ENCODE assay signal across 8 cellular contexts in genomic region chr6:36874443-36875249, GRCh38. TPM values are rescaled to one million over a fixed set of nuclear protein-coding genes. Genes with fewer than 3 reads are reported as not detected.
DNase-seq lines count a peak whose midpoint lies in the region; ATAC-seq lines count a peak whose summit lies in the region.

TSS of gene PPIL1 (minus strand) at chr6:36874803. CDS start at chr6:36874772, 31 bp downstream.

- intact Hi-C loops in activated T-helper 1 cell treated with anti-CD3 and anti-CD28 coated beads, Interleukin-12 subunit alpha, Interleukin-12 subunit beta, Interleukin-2, Interleukin-4 antibody, amounts not matched to agents 30 ng/mL and 10 ng/mL and 1 ng/mL, durations not matched to agents 14 hours and 24 hours and 36 hours (cut with micrococcal nuclease) = loop anchor here (1.0 to 5.0 kb wide), 6 partner anchors 11 to 192 kb away; partner anchors contain the start of genes C6orf89, MTCH1 and RAB44

- H3K4me3 Mint-ChIP-seq in activated T-helper 1 cell treated with anti-CD3 and anti-CD28 coated beads, Interleukin-12 subunit alpha, Interleukin-12 subunit beta, Interleukin-2, Interleukin-4 antibody, amounts not matched to agents 30 ng/mL and 10 ng/mL and 1 ng/mL, durations not matched to agents 14 hours and 24 hours and 36 hours = peak within 1 kb of the TSS; percentile 93
- H3K4me3 Mint-ChIP-seq in naive B cell = peak within 1 kb of the TSS; percentile 92 to 99 (median 97)
- H3K4me3 Mint-ChIP-seq in stimulated activated memory B cell treated with anti-CD40 and anti-IgM and Interleukin-4, amounts not matched to agents 10 μg/mL and 1 μg/mL and 100 μg/mL, for 72 hours = peak within 1 kb of the TSS; percentile 99

- ATAC-seq in GM21723 (IDR thresholded peaks at IDR 0.05; ENCODE audit: unreplicated experiment) (peak; percentile 81), naive B cell (ENCODE audit: low read depth in 2 of 2) (peak; percentile 88 to 89)
- peak; percentile 96 for ATAC-seq in stimulated activated memory B cell treated with anti-CD40 and anti-IgM and Interleukin-4, amounts not matched to agents 10 μg/mL and 1 μg/mL and 100 μg/mL, for 72 hours

- H3K9me3 ChIP-seq in KOPT-K1 (ENCODE audit: insufficient read depth, low read length, poor library complexity, severe bottlenecking) = no peaks in the 10 kb centered on the region

- H3K36me3 Mint-ChIP-seq in activated T-helper 1 cell treated with anti-CD3 and anti-CD28 coated beads, Interleukin-12 subunit alpha, Interleukin-12 subunit beta, Interleukin-2, Interleukin-4 antibody, amounts not matched to agents 30 ng/mL and 10 ng/mL and 1 ng/mL, durations not matched to agents 14 hours and 24 hours and 36 hours (ENCODE audit: low read depth) = peaks cover 15% of the 10 kb centered on the region
- H3K36me3 Mint-ChIP-seq in naive B cell = peaks cover 0 to 8% of the 10 kb centered on the region in 2 donors
- H3K36me3 Mint-ChIP-seq in stimulated activated memory B cell treated with anti-CD40 and anti-IgM and Interleukin-4, amounts not matched to agents 10 μg/mL and 1 μg/mL and 100 μg/mL, for 72 hours = peaks cover 20% of the 10 kb centered on the region

- H3K27ac ChIP-seq in KOPT-K1 (ENCODE audit: low read depth, low read length, poor library complexity, severe bottlenecking) = peak within 1 kb of the TSS; percentile 96

- H3K27me3 Mint-ChIP-seq in activated T-helper 1 cell treated with anti-CD3 and anti-CD28 coated beads, Interleukin-12 subunit alpha, Interleukin-12 subunit beta, Interleukin-2, Interleukin-4 antibody, amounts not matched to agents 30 ng/mL and 10 ng/mL and 1 ng/mL, durations not matched to agents 14 hours and 24 hours and 36 hours (ENCODE audit: insufficient read depth) = peaks cover 2% of the 10 kb centered on the region
- H3K27me3 Mint-ChIP-seq in naive B cell = peaks cover 0 to 12% (median 7%) of the 10 kb centered on the region in 3 donors
- H3K27me3 Mint-ChIP-seq in stimulated activated memory B cell treated with anti-CD40 and anti-IgM and Interleukin-4, amounts not matched to agents 10 μg/mL and 1 μg/mL and 100 μg/mL, for 72 hours = peaks cover 9% of the 10 kb centered on the region

- H3K27ac Mint-ChIP-seq in activated T-helper 1 cell treated with anti-CD3 and anti-CD28 coated beads, Interleukin-12 subunit alpha, Interleukin-12 subunit beta, Interleukin-2, Interleukin-4 antibody, amounts not matched to agents 30 ng/mL and 10 ng/mL and 1 ng/mL, durations not matched to agents 14 hours and 24 hours and 36 hours = peak within 1 kb of the TSS; percentile 99
- peak within 1 kb of the TSS; percentile 83 to 98 (median 97) for H3K27ac Mint-ChIP-seq in naive B cell
- H3K27ac Mint-ChIP-seq in stimulated activated memory B cell treated with anti-CD40 and anti-IgM and Interleukin-4, amounts not matched to agents 10 μg/mL and 1 μg/mL and 100 μg/mL, for 72 hours = peak within 1 kb of the TSS; percentile 96

- DNase-seq in DMS53 treated with DMSO at 0.1 percent for 48 hours (lab: John Stamatoyannopoulos, UW; ENCODE audit: unreplicated experiment) (peak; percentile 68), RPMI7951 (ENCODE audit: low read depth) (peak; percentile 89), fibroblast of gingiva (ENCODE audit: low read depth) (peak; percentile 86), naive B cell (peak; percentile 88)
- DNase-seq in activated T-helper 1 cell treated with anti-CD3 and anti-CD28 coated beads, Interleukin-12 subunit alpha, Interleukin-12 subunit beta, Interleukin-2, Interleukin-4 antibody, amounts not matched to agents 30 ng/mL and 10 ng/mL and 1 ng/mL, durations not matched to agents 14 hours and 24 hours and 36 hours (ENCODE audit: low spot score) = peak; percentile 75

- peaks cover 23% of the 10 kb centered on the region for H3K36me3 ChIP-seq in KOPT-K1 (ENCODE audit: insufficient read depth, low read length)

- no peaks in the 10 kb centered on the region for H3K9me3 Mint-ChIP-seq in activated T-helper 1 cell treated with anti-CD3 and anti-CD28 coated beads, Interleukin-12 subunit alpha, Interleukin-12 subunit beta, Interleukin-2, Interleukin-4 antibody, amounts not matched to agents 30 ng/mL and 10 ng/mL and 1 ng/mL, durations not matched to agents 14 hours and 24 hours and 36 hours
- no peaks in the 10 kb centered on the region for H3K9me3 Mint-ChIP-seq in naive B cell
- H3K9me3 Mint-ChIP-seq in stimulated activated memory B cell treated with anti-CD40 and anti-IgM and Interleukin-4, amounts not matched to agents 10 μg/mL and 1 μg/mL and 100 μg/mL, for 72 hours = no peaks in the 10 kb centered on the region

- H3K4me1 Mint-ChIP-seq in activated T-helper 1 cell treated with anti-CD3 and anti-CD28 coated beads, Interleukin-12 subunit alpha, Interleukin-12 subunit beta, Interleukin-2, Interleukin-4 antibody, amounts not matched to agents 30 ng/mL and 10 ng/mL and 1 ng/mL, durations not matched to agents 14 hours and 24 hours and 36 hours (ENCODE audit: low read depth) = peaks cover 47% of the 10 kb centered on the region
- peaks cover 19 to 39% (median 32%) of the 10 kb centered on the region in 3 donors for H3K4me1 Mint-ChIP-seq in naive B cell
- peaks cover 38% of the 10 kb centered on the region for H3K4me1 Mint-ChIP-seq in stimulated activated memory B cell treated with anti-CD40 and anti-IgM and Interleukin-4, amounts not matched to agents 10 μg/mL and 1 μg/mL and 100 μg/mL, for 72 hours

RNA-seq across cellular contexts. Expression of gene PPIL1, which starts in this region (rescaled TPM):
- 51.9 and 52.4 TPM in 2 replicates for total RNA-seq in RPMI7951 (2014; rRNA removed; shearing (Covaris generic))
- total RNA-seq in activated T-helper 1 cell treated with anti-CD3 and anti-CD28 coated beads, Interleukin-12 subunit alpha, Interleukin-12 subunit beta, Interleukin-2, Interleukin-4 antibody, amounts not matched to agents 30 ng/mL and 10 ng/mL and 1 ng/mL, durations not matched to agents 14 hours and 24 hours and 36 hours = 60.2 and 62.6 TPM in 2 replicates
- polyA plus RNA-seq in naive B cell (ENCODE audit: low read depth in 6 of 6) = 10 to 100 TPM in 2 of 6 donors, 1 to 10 TPM in 4; 4.9 to 12.2 (median 6.8) TPM

Comparison
In these comparisons a context has a peak if more than half of its experiments do, and no peak if none do; other contexts are left out.
1. Peak in every context shown above with its lines: DNase-seq, ATAC-seq and H3K27ac ChIP-seq.